16 cellular contexts compared by ENCODE assay signal in the genomic region with DNA sequence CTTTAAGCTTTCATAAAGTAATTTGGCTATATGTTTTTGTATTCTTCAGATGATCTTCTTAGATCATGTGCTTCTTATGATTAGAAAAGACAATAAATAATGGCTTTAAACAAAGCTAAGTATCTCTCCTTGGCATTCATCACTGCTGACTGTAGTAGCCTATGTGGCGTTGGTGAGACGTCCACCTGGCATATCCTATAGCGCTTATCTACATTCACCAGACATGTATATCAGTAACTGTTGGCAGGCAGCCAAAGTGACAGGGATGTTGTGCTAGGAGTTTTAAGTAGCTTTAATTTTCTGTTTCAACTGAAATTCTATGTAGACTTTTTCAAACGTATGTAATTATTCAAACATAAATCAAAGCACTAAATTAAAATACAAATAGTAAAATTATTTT.
DNase-seq lines count a peak whose midpoint lies in the region; ATAC-seq, FAIRE-seq and TF ChIP-seq lines count a peak whose summit lies in the region.
"Had no signal": no experiment of that assay in that cellular context is flagged by ENCODE, and none has a peak within 500 bp of the region (broad histone marks: within the 10 kb centered on the region; RNA-seq: fewer than 3 reads in every experiment).

No MANE protein-coding gene starts in this region.

- H3K4me1 ChIP-seq in mucosa of descending colon (ENCODE audit: low read depth) = no peaks in the 10 kb centered on the region
- no peaks in the 10 kb centered on the region for H3K4me1 ChIP-seq in Peyer's patch
- H3K4me1 ChIP-seq: esophagus muscularis mucosa had no signal

- FAIRE-seq in H54 (lab: Jason Lieb, UNC) = no peak
- FAIRE-seq: GM12891, H1 had no signal

- no peak for TF ChIP-seq CTCF in WERI-Rb-1 (IDR thresholded peaks at IDR 0.05; ENCODE audit: low read depth, low read length)
- TF ChIP-seq CTCF in mucosa of descending colon (IDR thresholded peaks at IDR 0.05) = no peak
- TF ChIP-seq CTCF in Peyer's patch (IDR thresholded peaks at IDR 0.05) = no peak

- DNase-seq in NCI-H345 (lab: John Stamatoyannopoulos, UW) = peak; percentile 81
- peak; percentile 45 for DNase-seq in WERI-Rb-1
- peak in 1 of 3 donors; percentile 49 for DNase-seq in mucosa of descending colon
- DNase-seq in H54 (ENCODE audit: insufficient read length, low spot score) = no peak
- DNase-seq in Peyer's patch = no peak
- DNase-seq: activated CD4-positive, alpha-beta T cell treated with anti-CD3 and anti-CD28 coated beads, Interleukin-2, amount 50 U/mL, for 1 hour; C1 segment of cervical spinal cord; NCI-H146; NCI-H774; stimulated activated naive CD8-positive, alpha-beta T cell treated with anti-CD3 and anti-CD28 coated beads, Interleukin-15, Interleukin-2, amounts not matched to agents 100 U/mL and 50 U/mL, for 24 hours had no signal

- intact Hi-C loops in mucosa of descending colon (cut with DNase I, micrococcal nuclease) = no loop called here

- no peaks in the 10 kb centered on the region for H3K27me3 ChIP-seq in WERI-Rb-1 (ENCODE audit: insufficient read depth, low read depth, severe bottlenecking)
- no peaks in the 10 kb centered on the region for H3K27me3 ChIP-seq in Peyer's patch
- H3K27me3 ChIP-seq: esophagus muscularis mucosa had no signal

- no peak for TF ChIP-seq POLR2A in H54 (IDR thresholded peaks at IDR 0.05; ENCODE audit: low read depth, low read length)
- TF ChIP-seq POLR2A in Peyer's patch (IDR thresholded peaks at IDR 0.05) = no peak

- H3K4me3 ChIP-seq in WERI-Rb-1 (ENCODE audit: low read depth, low read length) (no peak overlapping the region), mucosa of descending colon (no peak overlapping the region), Peyer's patch (no peak overlapping the region)
- H3K4me3 ChIP-seq: esophagus muscularis mucosa had no signal

- H3K27ac ChIP-seq in WERI-Rb-1 (no peak overlapping the region), Peyer's patch (no peak overlapping the region)
- H3K27ac ChIP-seq: esophagus muscularis mucosa had no signal

- no peak for TF ChIP-seq RAD21 in Ishikawa (IDR thresholded peaks at IDR 0.05; ENCODE audit: low read depth)

- ATAC-seq in mucosa of descending colon (peak; percentile 45), HG03175 (IDR thresholded peaks at IDR 0.05; ENCODE audit: unreplicated experiment) (no peak)
- ATAC-seq: left colon; stimulated activated naive CD8-positive, alpha-beta T cell treated with anti-CD3 and anti-CD28 coated beads, Interleukin-15, Interleukin-2, amounts not matched to agents 100 U/mL and 50 U/mL, for 24 hours had no signal

- no peak for TF ChIP-seq EP300 in Ishikawa (IDR thresholded peaks at IDR 0.05; ENCODE audit: borderline replicate concordance)

- H3K36me3 ChIP-seq in WERI-Rb-1 (no peaks in the 10 kb centered on the region), mucosa of descending colon (ENCODE audit: low read depth) (no peaks in the 10 kb centered on the region), Peyer's patch (no peaks in the 10 kb centered on the region)
- H3K36me3 ChIP-seq: esophagus muscularis mucosa had no signal

- H3K9me3 ChIP-seq in WERI-Rb-1 (ENCODE audit: severe bottlenecking) (no peaks in the 10 kb centered on the region), mucosa of descending colon (no peaks in the 10 kb centered on the region), Peyer's patch (no peaks in the 10 kb centered on the region)
- H3K9me3 ChIP-seq: esophagus muscularis mucosa had no signal

TF ChIP-seq in Ishikawa, 13 proteins besides CTCF, POLR2A, EP300 and RAD21:
- TF ChIP-seq ZBTB7A (IDR thresholded peaks at IDR 0.05; ENCODE audit: low read depth) = no peak
- TF ChIP-seq, protein P1, sequence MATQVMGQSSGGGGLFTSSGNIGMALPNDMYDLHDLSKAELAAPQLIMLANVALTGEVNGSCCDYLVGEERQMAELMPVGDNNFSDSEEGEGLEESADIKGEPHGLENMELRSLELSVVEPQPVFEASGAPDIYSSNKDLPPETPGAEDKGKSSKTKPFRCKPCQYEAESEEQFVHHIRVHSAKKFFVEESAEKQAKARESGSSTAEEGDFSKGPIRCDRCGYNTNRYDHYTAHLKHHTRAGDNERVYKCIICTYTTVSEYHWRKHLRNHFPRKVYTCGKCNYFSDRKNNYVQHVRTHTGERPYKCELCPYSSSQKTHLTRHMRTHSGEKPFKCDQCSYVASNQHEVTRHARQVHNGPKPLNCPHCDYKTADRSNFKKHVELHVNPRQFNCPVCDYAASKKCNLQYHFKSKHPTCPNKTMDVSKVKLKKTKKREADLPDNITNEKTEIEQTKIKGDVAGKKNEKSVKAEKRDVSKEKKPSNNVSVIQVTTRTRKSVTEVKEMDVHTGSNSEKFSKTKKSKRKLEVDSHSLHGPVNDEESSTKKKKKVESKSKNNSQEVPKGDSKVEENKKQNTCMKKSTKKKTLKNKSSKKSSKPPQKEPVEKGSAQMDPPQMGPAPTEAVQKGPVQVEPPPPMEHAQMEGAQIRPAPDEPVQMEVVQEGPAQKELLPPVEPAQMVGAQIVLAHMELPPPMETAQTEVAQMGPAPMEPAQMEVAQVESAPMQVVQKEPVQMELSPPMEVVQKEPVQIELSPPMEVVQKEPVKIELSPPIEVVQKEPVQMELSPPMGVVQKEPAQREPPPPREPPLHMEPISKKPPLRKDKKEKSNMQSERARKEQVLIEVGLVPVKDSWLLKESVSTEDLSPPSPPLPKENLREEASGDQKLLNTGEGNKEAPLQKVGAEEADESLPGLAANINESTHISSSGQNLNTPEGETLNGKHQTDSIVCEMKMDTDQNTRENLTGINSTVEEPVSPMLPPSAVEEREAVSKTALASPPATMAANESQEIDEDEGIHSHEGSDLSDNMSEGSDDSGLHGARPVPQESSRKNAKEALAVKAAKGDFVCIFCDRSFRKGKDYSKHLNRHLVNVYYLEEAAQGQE (IDR thresholded peaks at IDR 0.05; ENCODE audit: low read depth) = no peak
- TF ChIP-seq, protein P2, sequence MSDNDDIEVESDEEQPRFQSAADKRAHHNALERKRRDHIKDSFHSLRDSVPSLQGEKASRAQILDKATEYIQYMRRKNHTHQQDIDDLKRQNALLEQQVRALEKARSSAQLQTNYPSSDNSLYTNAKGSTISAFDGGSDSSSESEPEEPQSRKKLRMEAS (IDR thresholded peaks at IDR 0.05) = no peak
- TF ChIP-seq EGR1 (IDR thresholded peaks at IDR 0.05) = no peak
- no peak for TF ChIP-seq TAF1 (IDR thresholded peaks at IDR 0.05; ENCODE audit: low read depth)
- TF ChIP-seq NFIC (IDR thresholded peaks at IDR 0.05) = peak; percentile 47; the same call in 1 of the 2 replicates

Comparison
In these comparisons a context has a peak if more than half of its experiments do, and no peak if none do; other contexts are left out.
1. DNase-seq: peak in NCI-H345 (single experiment) and WERI-Rb-1 (single experiment); none in H54 (single experiment) and Peyer's patch (0 of 3).